31 cellular contexts compared by ENCODE assay signal in the genomic region with DNA sequence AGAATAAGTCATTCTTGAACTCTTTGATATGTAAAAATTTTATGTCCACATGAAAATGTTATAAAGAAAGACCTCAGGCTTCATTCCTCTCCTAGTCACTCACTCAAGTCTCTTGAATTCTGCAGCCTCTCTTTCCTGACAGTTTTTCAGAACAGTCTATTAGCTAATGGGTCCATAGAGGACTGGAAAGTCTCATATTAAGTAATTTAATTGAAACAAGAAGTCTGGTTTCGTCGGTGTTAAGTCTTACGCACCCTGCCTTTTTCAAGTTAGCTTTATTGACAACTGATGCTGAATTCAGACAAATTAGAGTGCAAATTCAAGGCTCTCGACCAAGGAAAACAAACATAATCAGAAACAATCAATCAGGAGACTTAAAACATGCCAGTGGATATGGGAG.
"Had no signal": no experiment of that assay in that cellular context is flagged by ENCODE, and none has a peak within 500 bp of the region (broad histone marks: within the 10 kb centered on the region; RNA-seq: fewer than 3 reads in every experiment).

No MANE protein-coding gene starts in this region.

- ATAC-seq: activated naive CD4-positive, alpha-beta T cell treated with anti-CD3 and anti-CD28 coated beads, Interleukin-2, amount 50 U/mL, for 72 hours; activated naive CD8-positive, alpha-beta T cell treated with anti-CD3 and anti-CD28 coated beads, Interleukin-2, amount 50 U/mL, for 24 hours; activated T-cell treated with anti-CD3 and anti-CD28 coated beads, Interleukin-2, amount 50 U/mL, for 4 hours; activated T-cell treated with anti-CD3 and anti-CD28 coated beads, Interleukin-2, amount 50 U/mL, for 72 hours; activated T-helper 17 cell treated with anti-CD3 and anti-CD28 coated beads, Interleukin-2, amount 50 U/mL, for 72 hours; body of pancreas had no signal

- DNase-seq: activated effector memory CD4-positive, alpha-beta T cell treated with anti-CD3 and anti-CD28 coated beads, Interleukin-2, amount 50 U/mL, for 16 hours; activated effector memory CD4-positive, alpha-beta T cell treated with Interleukin-2 at 50 U/mL for 16 hours; activated gamma-delta T cell; activated gamma-delta T cell treated with Interleukin-2 at 50 U/mL for 16 hours; activated naive CD4-positive, alpha-beta T cell; activated naive CD4-positive, alpha-beta T cell treated with anti-CD3 and anti-CD28 coated beads for 36 hours; activated naive CD4-positive, alpha-beta T cell treated with anti-CD3 and anti-CD28 coated beads, Interleukin-2, amount 10 ng/mL, durations not matched to agents 7 days and 5 days; activated naive CD4-positive, alpha-beta T cell treated with anti-CD3 and anti-CD28 coated beads, Interleukin-2, amount 50 U/mL, for 16 hours; activated naive CD4-positive, alpha-beta T cell treated with Interleukin-2 at 50 U/mL for 16 hours; activated naive CD8-positive, alpha-beta T cell treated with anti-CD3 and anti-CD28 coated beads for 36 hours; activated naive CD8-positive, alpha-beta T cell treated with anti-CD3 and anti-CD28 coated beads, Interleukin-2, amount 10 ng/mL, durations not matched to agents 7 days and 5 days; activated naive CD8-positive, alpha-beta T cell treated with anti-CD3 and anti-CD28 coated beads, Interleukin-2, amount 50 U/mL, for 24 hours; activated T-cell treated with anti-CD3 and anti-CD28 coated beads, Interleukin-2, amount 50 U/mL, for 24 hours; activated T-cell treated with anti-CD3 and anti-CD28 coated beads, Interleukin-2, amount 50 U/mL, for 4 hours; activated T-cell treated with anti-CD3 and anti-CD28 coated beads, Interleukin-2, amount 50 U/mL, for 48 hours; activated T-cell treated with anti-CD3 and anti-CD28 coated beads, Interleukin-2, amount 50 U/mL, for 72 hours; adrenal gland; amniotic stem cell; amygdala; anterior cingulate cortex; aorta; body of pancreas; brain microvascular endothelial cell; caudate nucleus; central memory CD4-positive, alpha-beta T cell; cerebellar nuclear complex had no signal

- H3K27me3 ChIP-seq: adrenal gland, ascending aorta, body of pancreas, brain microvascular endothelial cell, breast epithelium, cardiac muscle cell had no signal

- H3K27ac ChIP-seq: adrenal gland, ascending aorta, body of pancreas, brain microvascular endothelial cell, breast epithelium, cardiac muscle cell had no signal

- H3K9me3 ChIP-seq: adrenal gland, ascending aorta, body of pancreas, breast epithelium had no signal

- H3K4me3 ChIP-seq: adrenal gland, ascending aorta, body of pancreas, breast epithelium, cardiac muscle cell had no signal

- H3K36me3 ChIP-seq: adrenal gland, ascending aorta, brain microvascular endothelial cell, breast epithelium, cardiac muscle cell had no signal

- H3K4me1 ChIP-seq: adrenal gland, ascending aorta, body of pancreas, breast epithelium had no signal
